In genomic region chr7:45586748-45587520, GRCh38 we compare ENCODE assay signal across 24 cellular contexts. TPM values are rescaled to one million over a fixed set of nuclear protein-coding genes. Genes with fewer than 3 reads are reported as not detected.
"Had no signal": no experiment of that assay in that cellular context is flagged by ENCODE, and none has a peak within 500 bp of the region (broad histone marks: within the 10 kb centered on the region; RNA-seq: fewer than 3 reads in every experiment).

No MANE protein-coding gene starts in this region.

- H3K4me1 ChIP-seq: adrenal gland had no signal

- FAIRE-seq: TTC549 had no signal

- H3K4me3 ChIP-seq: adrenal gland had no signal

- ATAC-seq: activated CD8-positive, alpha-beta T cell treated with anti-CD3 and anti-CD28 coated beads for 36 hours; T-helper 17 cell had no signal

- H3K9me3 ChIP-seq: adrenal gland had no signal

- DNase-seq: activated CD4-positive, alpha-beta T cell treated with anti-CD3 and anti-CD28 coated beads, Interleukin-2, amount 10 ng/mL, durations not matched to agents 7 days and 5 days; activated CD4-positive, CD25-positive, alpha-beta regulatory T cell; activated CD8-positive, alpha-beta memory T cell treated with anti-CD3 and anti-CD28 coated beads, Interleukin-2, amount 50 U/mL, for 48 hours; activated CD8-positive, alpha-beta T cell treated with anti-CD3 and anti-CD28 coated beads for 36 hours; activated gamma-delta T cell treated with Interleukin-2 at 50 U/mL for 16 hours; activated naive CD4-positive, alpha-beta T cell treated with anti-CD3 and anti-CD28 coated beads, Interleukin-2, amount 50 U/mL, for 16 hours; activated naive CD8-positive, alpha-beta T cell treated with anti-CD3 and anti-CD28 coated beads, Interleukin-2, amount 10 ng/mL, durations not matched to agents 7 days and 5 days; activated T-cell treated with anti-CD3 and anti-CD28 coated beads, Interleukin-2, amount 50 U/mL, for 1 hour; adrenal gland; anterior cingulate cortex; Karpas-422; MM.1S; NCI-H1105; NCI-H1436; NCI-H1694 treated with DMSO at 0.1 percent for 48 hours; NCI-H2029 treated with DMSO at 0.1 percent for 48 hours; NCI-H345; NCI-H510A; NCI-H526 treated with DMSO at 0.1 percent for 48 hours; NCI-H82; SIG-M5; T-helper 17 cell; T-helper 9 cell had no signal

- H3K36me3 ChIP-seq: adrenal gland had no signal

- H3K27ac ChIP-seq: adrenal gland had no signal

RNA-seq across cellular contexts. Expression of gene ADCY1, which starts 12.8 kb away (rescaled TPM):
- total RNA-seq: T-helper 17 cell had no signal
